ENCODE assay signal across 1 cellular context in the genomic region with DNA sequence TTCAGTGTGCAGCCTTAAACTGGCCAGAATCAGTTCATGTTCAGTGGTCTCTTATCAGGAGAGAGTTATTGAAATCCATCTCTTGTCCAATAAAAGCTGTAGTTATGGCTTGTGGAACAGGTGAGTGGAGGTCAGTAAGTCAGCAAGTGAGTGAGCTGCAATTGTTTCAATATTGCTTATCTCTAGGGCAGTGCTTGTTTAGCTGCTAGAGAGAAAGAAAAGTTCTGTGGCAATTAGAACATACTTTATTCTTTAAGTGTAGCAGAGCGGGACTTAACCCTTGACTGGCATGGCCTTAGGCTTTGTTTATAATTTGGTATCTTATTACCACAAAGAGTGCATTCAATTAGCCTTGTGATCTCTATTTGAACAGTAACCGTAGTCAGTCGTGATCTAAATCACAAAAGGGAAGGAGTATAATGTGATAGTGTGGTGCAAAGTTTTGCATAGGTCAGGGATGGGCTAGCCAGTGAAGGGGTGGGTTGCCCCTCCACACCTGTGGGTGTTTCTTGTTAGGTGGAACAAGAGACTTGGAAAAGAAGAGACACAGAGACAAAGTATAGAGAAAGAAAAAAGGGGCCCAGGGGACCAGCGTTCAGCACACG.
TF ChIP-seq lines count a peak whose summit lies in the region.

No MANE protein-coding gene starts in this region.

TF ChIP-seq in GM23338, 12 proteins besides CTCF, POLR2A, EP300 and RAD21 (continued from another document):
- TF ChIP-seq, protein P1, sequence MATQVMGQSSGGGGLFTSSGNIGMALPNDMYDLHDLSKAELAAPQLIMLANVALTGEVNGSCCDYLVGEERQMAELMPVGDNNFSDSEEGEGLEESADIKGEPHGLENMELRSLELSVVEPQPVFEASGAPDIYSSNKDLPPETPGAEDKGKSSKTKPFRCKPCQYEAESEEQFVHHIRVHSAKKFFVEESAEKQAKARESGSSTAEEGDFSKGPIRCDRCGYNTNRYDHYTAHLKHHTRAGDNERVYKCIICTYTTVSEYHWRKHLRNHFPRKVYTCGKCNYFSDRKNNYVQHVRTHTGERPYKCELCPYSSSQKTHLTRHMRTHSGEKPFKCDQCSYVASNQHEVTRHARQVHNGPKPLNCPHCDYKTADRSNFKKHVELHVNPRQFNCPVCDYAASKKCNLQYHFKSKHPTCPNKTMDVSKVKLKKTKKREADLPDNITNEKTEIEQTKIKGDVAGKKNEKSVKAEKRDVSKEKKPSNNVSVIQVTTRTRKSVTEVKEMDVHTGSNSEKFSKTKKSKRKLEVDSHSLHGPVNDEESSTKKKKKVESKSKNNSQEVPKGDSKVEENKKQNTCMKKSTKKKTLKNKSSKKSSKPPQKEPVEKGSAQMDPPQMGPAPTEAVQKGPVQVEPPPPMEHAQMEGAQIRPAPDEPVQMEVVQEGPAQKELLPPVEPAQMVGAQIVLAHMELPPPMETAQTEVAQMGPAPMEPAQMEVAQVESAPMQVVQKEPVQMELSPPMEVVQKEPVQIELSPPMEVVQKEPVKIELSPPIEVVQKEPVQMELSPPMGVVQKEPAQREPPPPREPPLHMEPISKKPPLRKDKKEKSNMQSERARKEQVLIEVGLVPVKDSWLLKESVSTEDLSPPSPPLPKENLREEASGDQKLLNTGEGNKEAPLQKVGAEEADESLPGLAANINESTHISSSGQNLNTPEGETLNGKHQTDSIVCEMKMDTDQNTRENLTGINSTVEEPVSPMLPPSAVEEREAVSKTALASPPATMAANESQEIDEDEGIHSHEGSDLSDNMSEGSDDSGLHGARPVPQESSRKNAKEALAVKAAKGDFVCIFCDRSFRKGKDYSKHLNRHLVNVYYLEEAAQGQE (IDR thresholded peaks at IDR 0.05; ENCODE audit: unreplicated experiment): no peak
- no peak for TF ChIP-seq POLR2AphosphoS5 (IDR thresholded peaks at IDR 0.05; ENCODE audit: low read depth)
- no peak for TF ChIP-seq ZNF114 (CRISPR knock-in tag; IDR thresholded peaks at IDR 0.05)
- TF ChIP-seq, protein P2, sequence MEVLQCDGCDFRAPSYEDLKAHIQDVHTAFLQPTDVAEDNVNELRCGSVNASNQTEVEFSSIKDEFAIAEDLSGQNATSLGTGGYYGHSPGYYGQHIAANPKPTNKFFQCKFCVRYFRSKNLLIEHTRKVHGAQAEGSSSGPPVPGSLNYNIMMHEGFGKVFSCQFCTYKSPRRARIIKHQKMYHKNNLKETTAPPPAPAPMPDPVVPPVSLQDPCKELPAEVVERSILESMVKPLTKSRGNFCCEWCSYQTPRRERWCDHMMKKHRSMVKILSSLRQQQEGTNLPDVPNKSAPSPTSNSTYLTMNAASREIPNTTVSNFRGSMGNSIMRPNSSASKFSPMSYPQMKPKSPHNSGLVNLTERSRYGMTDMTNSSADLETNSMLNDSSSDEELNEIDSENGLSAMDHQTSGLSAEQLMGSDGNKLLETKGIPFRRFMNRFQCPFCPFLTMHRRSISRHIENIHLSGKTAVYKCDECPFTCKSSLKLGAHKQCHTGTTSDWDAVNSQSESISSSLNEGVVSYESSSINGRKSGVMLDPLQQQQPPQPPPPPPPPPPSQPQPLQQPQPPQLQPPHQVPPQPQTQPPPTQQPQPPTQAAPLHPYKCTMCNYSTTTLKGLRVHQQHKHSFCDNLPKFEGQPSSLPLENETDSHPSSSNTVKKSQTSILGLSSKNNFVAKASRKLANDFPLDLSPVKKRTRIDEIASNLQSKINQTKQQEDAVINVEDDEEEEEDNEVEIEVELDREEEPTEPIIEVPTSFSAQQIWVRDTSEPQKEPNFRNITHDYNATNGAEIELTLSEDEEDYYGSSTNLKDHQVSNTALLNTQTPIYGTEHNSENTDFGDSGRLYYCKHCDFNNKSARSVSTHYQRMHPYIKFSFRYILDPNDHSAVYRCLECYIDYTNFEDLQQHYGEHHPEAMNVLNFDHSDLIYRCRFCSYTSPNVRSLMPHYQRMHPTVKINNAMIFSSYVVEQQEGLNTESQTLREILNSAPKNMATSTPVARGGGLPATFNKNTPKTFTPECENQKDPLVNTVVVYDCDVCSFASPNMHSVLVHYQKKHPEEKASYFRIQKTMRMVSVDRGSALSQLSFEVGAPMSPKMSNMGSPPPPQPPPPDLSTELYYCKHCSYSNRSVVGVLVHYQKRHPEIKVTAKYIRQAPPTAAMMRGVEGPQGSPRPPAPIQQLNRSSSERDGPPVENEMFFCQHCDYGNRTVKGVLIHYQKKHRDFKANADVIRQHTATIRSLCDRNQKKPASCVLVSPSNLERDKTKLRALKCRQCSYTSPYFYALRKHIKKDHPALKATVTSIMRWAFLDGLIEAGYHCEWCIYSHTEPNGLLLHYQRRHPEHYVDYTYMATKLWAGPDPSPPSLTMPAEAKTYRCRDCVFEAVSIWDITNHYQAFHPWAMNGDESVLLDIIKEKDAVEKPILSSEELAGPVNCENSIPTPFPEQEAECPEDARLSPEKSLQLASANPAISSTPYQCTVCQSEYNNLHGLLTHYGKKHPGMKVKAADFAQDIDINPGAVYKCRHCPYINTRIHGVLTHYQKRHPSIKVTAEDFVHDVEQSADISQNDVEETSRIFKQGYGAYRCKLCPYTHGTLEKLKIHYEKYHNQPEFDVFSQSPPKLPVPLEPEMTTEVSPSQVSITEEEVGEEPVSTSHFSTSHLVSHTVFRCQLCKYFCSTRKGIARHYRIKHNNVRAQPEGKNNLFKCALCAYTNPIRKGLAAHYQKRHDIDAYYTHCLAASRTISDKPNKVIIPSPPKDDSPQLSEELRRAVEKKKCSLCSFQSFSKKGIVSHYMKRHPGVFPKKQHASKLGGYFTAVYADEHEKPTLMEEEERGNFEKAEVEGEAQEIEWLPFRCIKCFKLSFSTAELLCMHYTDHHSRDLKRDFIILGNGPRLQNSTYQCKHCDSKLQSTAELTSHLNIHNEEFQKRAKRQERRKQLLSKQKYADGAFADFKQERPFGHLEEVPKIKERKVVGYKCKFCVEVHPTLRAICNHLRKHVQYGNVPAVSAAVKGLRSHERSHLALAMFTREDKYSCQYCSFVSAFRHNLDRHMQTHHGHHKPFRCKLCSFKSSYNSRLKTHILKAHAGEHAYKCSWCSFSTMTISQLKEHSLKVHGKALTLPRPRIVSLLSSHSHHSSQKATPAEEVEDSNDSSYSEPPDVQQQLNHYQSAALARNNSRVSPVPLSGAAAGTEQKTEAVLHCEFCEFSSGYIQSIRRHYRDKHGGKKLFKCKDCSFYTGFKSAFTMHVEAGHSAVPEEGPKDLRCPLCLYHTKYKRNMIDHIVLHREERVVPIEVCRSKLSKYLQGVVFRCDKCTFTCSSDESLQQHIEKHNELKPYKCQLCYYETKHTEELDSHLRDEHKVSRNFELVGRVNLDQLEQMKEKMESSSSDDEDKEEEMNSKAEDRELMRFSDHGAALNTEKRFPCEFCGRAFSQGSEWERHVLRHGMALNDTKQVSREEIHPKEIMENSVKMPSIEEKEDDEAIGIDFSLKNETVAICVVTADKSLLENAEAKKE (CRISPR knock-in tag; IDR thresholded peaks at IDR 0.05): no peak
- no peak for TF ChIP-seq CREB1 (CRISPR knock-in tag; IDR thresholded peaks at IDR 0.05; ENCODE audit: low read depth)
- TF ChIP-seq STAT1 (IDR thresholded peaks at IDR 0.05; ENCODE audit: unreplicated experiment): no peak
- TF ChIP-seq NANOG (IDR thresholded peaks at IDR 0.05; ENCODE audit: borderline replicate concordance): no peak
TF ChIP-seq in GM23338: peak in this region for 0.
